21 cellular contexts compared by ENCODE assay signal in genomic region chr1:226357416-226357815, GRCh38. TPM values are rescaled to one million over a fixed set of nuclear protein-coding genes. Genes with fewer than 3 reads are reported as not detected.
DNase-seq lines count a peak whose midpoint lies in the region; ATAC-seq and TF ChIP-seq lines count a peak whose summit lies in the region.
"Had no signal": no experiment of that assay in that cellular context is flagged by ENCODE, and none has a peak within 500 bp of the region (broad histone marks: within the 10 kb centered on the region; RNA-seq: fewer than 3 reads in every experiment).

No MANE protein-coding gene starts in this region.

- no peaks in the 10 kb centered on the region for H3K9me2 ChIP-seq in MM.1S (replicated peaks; ENCODE audit: insufficient read depth, low read length)

- H4K20me1 ChIP-seq in MM.1S (ENCODE audit: insufficient read depth, low read length): no peaks in the 10 kb centered on the region

- no peak overlapping the region for H3K9ac ChIP-seq in MM.1S (ENCODE audit: low read length)
- H3K9ac ChIP-seq: GM23248 had no signal

- H3K27ac Mint-ChIP-seq in activated naive CD4-positive, alpha-beta T cell treated with anti-CD3 and anti-CD28 coated beads, Interleukin-2, amount 50 U/mL, for 24 hours: peak overlapping the region; percentile 30
- H3K27ac Mint-ChIP-seq in brain: peak overlapping the region in 3 of 5 experiments; percentile 4 to 64 (median 48)
- H3K27ac Mint-ChIP-seq: CD8-positive, alpha-beta T cell had no signal

- H3K4me2 ChIP-seq in MM.1S (ENCODE audit: low read depth, low read length): no peak overlapping the region

- no peaks in the 10 kb centered on the region for H3K27me3 ChIP-seq in MM.1S (replicated peaks; ENCODE audit: insufficient read depth, low read length)
- H3K27me3 ChIP-seq: BE2C had no signal

- H3K27ac ChIP-seq in MM.1S (ENCODE audit: low read length): peak overlapping the region; percentile 53; the same call in 1 of the 2 replicates
- H3K27ac ChIP-seq: GM23248 had no signal

- H3K36me3 ChIP-seq in MM.1S (replicated peaks; ENCODE audit: insufficient read depth, low read length): peaks cover 21% of the 10 kb centered on the region; the same call in 1 of the 2 replicates

- no peaks in the 10 kb centered on the region for H3K27me3 Mint-ChIP-seq in activated naive CD4-positive, alpha-beta T cell treated with anti-CD3 and anti-CD28 coated beads, Interleukin-2, amount 50 U/mL, for 24 hours
- no peaks in the 10 kb centered on the region for H3K27me3 Mint-ChIP-seq in brain

- TF ChIP-seq CTCF in MM.1S (IDR thresholded peaks at IDR 0.05; ENCODE audit: low read length) (no peak), brain (conservative IDR thresholded peaks at IDR 0.05) (no peak)

- H3K4me1 Mint-ChIP-seq in activated naive CD4-positive, alpha-beta T cell treated with anti-CD3 and anti-CD28 coated beads, Interleukin-2, amount 50 U/mL, for 24 hours: no peaks in the 10 kb centered on the region
- peaks cover 34% of the 10 kb centered on the region for H3K4me1 Mint-ChIP-seq in brain

- peaks cover 37% of the 10 kb centered on the region for H3K4me1 ChIP-seq in MM.1S (ENCODE audit: low read length)

- peaks cover 11% of the 10 kb centered on the region for H3K36me3 Mint-ChIP-seq in activated naive CD4-positive, alpha-beta T cell treated with anti-CD3 and anti-CD28 coated beads, Interleukin-2, amount 50 U/mL, for 24 hours
- H3K36me3 Mint-ChIP-seq in brain: peaks cover 48% of the 10 kb centered on the region

- H3K9me3 Mint-ChIP-seq in activated naive CD4-positive, alpha-beta T cell treated with anti-CD3 and anti-CD28 coated beads, Interleukin-2, amount 50 U/mL, for 24 hours: no peaks in the 10 kb centered on the region
- H3K9me3 Mint-ChIP-seq in brain: no peaks in the 10 kb centered on the region
- H3K9me3 Mint-ChIP-seq: CD8-positive, alpha-beta T cell had no signal

- no peak for DNase-seq in activated naive CD4-positive, alpha-beta T cell (lab: John Stamatoyannopoulos, UW)
- no peak for DNase-seq in MM.1S
- no peak for DNase-seq in LoVo (ENCODE audit: low spot score)
- DNase-seq in left colon: no peak
- DNase-seq: BE2C; Calu3; CD8-positive, alpha-beta T cell; EL; GM23248; HCEC 1CT; KG1; NCI-H1048; NCI-H1436; NCI-H1930; NCI-H226; NCI-H524 treated with DMSO at 0.1 percent for 48 hours had no signal

- peaks cover 22% of the 10 kb centered on the region for H3F3A ChIP-seq in MM.1S (ENCODE audit: insufficient read depth, low read length)

- intact Hi-C loops in left colon (cut with DNase I, micrococcal nuclease): no loop called here

- H2AFZ ChIP-seq in MM.1S (ENCODE audit: low read length): no peak overlapping the region
- H2AFZ ChIP-seq: GM23248 had no signal

- no peak for ATAC-seq in HG03432 (IDR thresholded peaks at IDR 0.05; ENCODE audit: unreplicated experiment)
- ATAC-seq in left colon: no peak
- ATAC-seq: CD8-positive, alpha-beta T cell; GM12878; HepG2 had no signal

- no peaks in the 10 kb centered on the region for H3K9me3 ChIP-seq in MM.1S (replicated peaks; ENCODE audit: insufficient read depth, low read length)
- H3K9me3 ChIP-seq: BE2C had no signal

- H3K4me3 Mint-ChIP-seq in activated naive CD4-positive, alpha-beta T cell treated with anti-CD3 and anti-CD28 coated beads, Interleukin-2, amount 50 U/mL, for 24 hours: no peak overlapping the region
- H3K4me3 Mint-ChIP-seq in brain: no peak overlapping the region
- H3K4me3 Mint-ChIP-seq: CD8-positive, alpha-beta T cell had no signal

- no peaks in the 10 kb centered on the region for H3K79me2 ChIP-seq in MM.1S (ENCODE audit: low read length)

- no peak overlapping the region for H3K4me3 ChIP-seq in MM.1S (ENCODE audit: low read length)
- H3K4me3 ChIP-seq: GM12878, GM23248 had no signal

RNA-seq across cellular contexts. Expression of gene LIN9, which starts 48.5 kb away (rescaled TPM):
- 2.4 TPM for polyA plus RNA-seq in brain (ENCODE audit: insufficient read depth, low read depth, low replicate concordance)
- 1 to 10 TPM; 2.7 to 3.5 TPM for total RNA-seq in left colon

RNA-seq across cellular contexts. Expression of gene PARP1, which starts 50.5 kb away (rescaled TPM):
- 234 TPM for polyA plus RNA-seq in brain (ENCODE audit: insufficient read depth, low read depth, low replicate concordance)
- 10 to 100 TPM; 44.8 to 48.9 TPM for total RNA-seq in left colon
